In genomic region chr11:110564676-110565343, GRCh38 we compare ENCODE assay signal across 1 cellular context.
TF ChIP-seq lines count a peak whose summit lies in the region.

No MANE protein-coding gene starts in this region.

TF ChIP-seq in GM23338, 12 proteins besides CTCF, POLR2A, EP300 and RAD21 (continued from another document):
- TF ChIP-seq REST (IDR thresholded peaks at IDR 0.05; ENCODE audit: unreplicated experiment) (no peak), EZH2phosphoT487 (IDR thresholded peaks at IDR 0.05; ENCODE audit: unreplicated experiment) (no peak), ETS1 (IDR thresholded peaks at IDR 0.05) (no peak), ZNF331 (CRISPR knock-in tag; IDR thresholded peaks at IDR 0.05; ENCODE audit: low read depth) (no peak), ZNF114 (CRISPR knock-in tag; IDR thresholded peaks at IDR 0.05) (no peak), ZNF462 (CRISPR knock-in tag; IDR thresholded peaks at IDR 0.05) (no peak), POLR2AphosphoS5 (IDR thresholded peaks at IDR 0.05; ENCODE audit: low read depth) (no peak), STAT1 (IDR thresholded peaks at IDR 0.05; ENCODE audit: unreplicated experiment) (no peak), JUNB (IDR thresholded peaks at IDR 0.05; ENCODE audit: unreplicated experiment) (no peak)
